23 cellular contexts compared by ENCODE assay signal in genomic region chr20:46298374-46298773, GRCh38.
"Had no signal": no experiment of that assay in that cellular context is flagged by ENCODE, and none has a peak within 500 bp of the region (broad histone marks: within the 10 kb centered on the region; RNA-seq: fewer than 3 reads in every experiment).

No MANE protein-coding gene starts in this region.

- H3K4me3 ChIP-seq: ovary, psoas muscle, skin epidermis, smooth muscle cell, spleen, stomach, thoracic aorta, thyroid gland, tibial nerve, upper lobe of left lung, uterus had no signal

- H3K36me3 ChIP-seq: neutrophil, ovary, spleen, stomach, thoracic aorta, thyroid gland, tibial nerve, upper lobe of left lung, uterus had no signal

- DNase-seq: naive B cell; naive thymus-derived CD8-positive, alpha-beta T cell; nephron progenitor cell; ovary; psoas muscle; right cardiac atrium; spleen; stimulated activated CD4-positive, alpha-beta T cell treated with anti-CD3 and anti-CD28 coated beads, Interleukin-12 subunit alpha, Interleukin-12 subunit beta, amount 100 ng/mL, for 4 hours; stimulated activated CD4-positive, alpha-beta T cell treated with anti-CD3 and anti-CD28 coated beads, Interleukin-1b, Interleukin-23, amount 100 ng/mL, for 48 hours; stimulated activated CD4-positive, alpha-beta T cell treated with anti-CD3 and anti-CD28 coated beads, Interleukin-4, amount 100 ng/mL, for 24 hours; stimulated activated naive B cell treated with anti-CD40 and anti-IgM and Interleukin-4, amounts not matched to agents 10 μg/mL and 1 μg/mL and 100 μg/mL, for 72 hours; stimulated activated naive CD4-positive, alpha-beta T cell treated with Interleukin-2 at 50 U/mL for 16 hours; thyroid gland; trophoblast cell; upper lobe of left lung; uterus had no signal

- H3K4me1 ChIP-seq: psoas muscle, spleen, stomach, thyroid gland, tibial nerve, upper lobe of left lung, uterus had no signal

- H3K9me3 ChIP-seq: neutrophil, ovary, psoas muscle, spleen, stomach, thoracic aorta, thyroid gland, tibial nerve, upper lobe of left lung, uterus had no signal

- H3K27ac ChIP-seq: neutrophil, ovary, parathyroid adenoma, psoas muscle, skin epidermis, spleen, stomach, thoracic aorta, thyroid gland, tibial nerve, upper lobe of left lung, uterus had no signal
